ENCODE assay signal across 1 cellular context in the genomic region with DNA sequence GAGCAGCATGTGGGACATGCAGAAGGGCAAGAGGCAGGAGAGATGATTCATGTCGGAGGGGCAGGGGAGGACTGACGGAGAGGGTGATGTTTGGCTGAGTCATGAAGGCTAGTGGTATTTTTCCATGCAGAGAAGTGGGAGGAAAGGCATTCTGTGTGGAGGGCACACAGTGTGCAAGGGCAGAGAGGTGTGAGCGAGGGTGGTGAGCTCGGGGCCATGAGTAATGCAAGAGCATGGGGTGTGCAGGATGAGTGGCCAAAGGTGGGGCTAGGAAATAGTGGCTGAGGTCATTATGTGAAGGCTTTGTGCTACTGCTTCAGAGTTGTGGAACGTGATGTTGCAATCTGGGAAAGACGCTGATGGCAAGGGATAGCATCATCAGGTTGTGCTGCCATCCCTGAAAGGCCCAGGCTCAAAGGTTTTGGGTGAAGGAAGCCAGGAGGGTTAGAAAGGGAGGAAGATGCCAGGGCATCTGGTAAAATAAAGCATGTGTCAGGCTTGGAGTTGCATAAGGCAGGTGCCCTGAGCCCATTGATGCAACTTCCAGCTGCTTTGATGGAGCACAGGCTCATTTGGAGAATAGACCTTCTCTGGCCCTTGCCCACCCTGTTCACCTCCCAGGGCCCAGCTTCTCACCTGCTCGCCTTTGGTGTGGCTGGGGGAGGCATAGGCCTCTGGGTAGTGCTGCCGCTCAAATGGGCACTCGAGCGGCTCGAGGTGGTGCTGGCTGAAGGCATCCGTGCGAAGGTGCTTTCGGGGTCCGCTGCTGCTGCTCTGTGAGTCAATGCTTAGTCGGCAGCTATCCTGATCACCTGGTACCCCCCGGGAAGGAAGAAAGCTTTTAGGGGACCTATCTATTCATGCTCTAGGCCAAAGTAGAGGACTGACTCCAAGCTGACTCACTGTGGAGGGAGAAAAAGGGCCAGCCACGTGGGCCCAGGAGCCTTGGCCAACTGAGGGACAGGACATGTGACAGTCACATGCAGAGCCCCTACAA.
TF ChIP-seq lines count a peak whose summit lies in the region.

No MANE protein-coding gene starts in this region.

TF ChIP-seq in HepG2, 621 proteins besides CTCF, POLR2A, EP300 and RAD21 (continued from another document and continues in another):
- no peak for TF ChIP-seq FOXP1 (IDR thresholded peaks at IDR 0.05)
- TF ChIP-seq FOXP1 (CRISPR knock-in tag; IDR thresholded peaks at IDR 0.05), result peak; percentile 54; the same call in 1 of the 2 replicates
- TF ChIP-seq, protein P1, sequence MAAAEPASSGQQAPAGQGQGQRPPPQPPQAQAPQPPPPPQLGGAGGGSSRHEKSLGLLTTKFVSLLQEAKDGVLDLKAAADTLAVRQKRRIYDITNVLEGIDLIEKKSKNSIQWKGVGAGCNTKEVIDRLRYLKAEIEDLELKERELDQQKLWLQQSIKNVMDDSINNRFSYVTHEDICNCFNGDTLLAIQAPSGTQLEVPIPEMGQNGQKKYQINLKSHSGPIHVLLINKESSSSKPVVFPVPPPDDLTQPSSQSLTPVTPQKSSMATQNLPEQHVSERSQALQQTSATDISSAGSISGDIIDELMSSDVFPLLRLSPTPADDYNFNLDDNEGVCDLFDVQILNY (CRISPR knock-in tag; conservative IDR thresholded peaks at IDR 0.05), result no peak
- TF ChIP-seq ETV6 (CRISPR knock-in tag; conservative IDR thresholded peaks at IDR 0.05), result no peak
- TF ChIP-seq HMG20A (CRISPR knock-in tag; IDR thresholded peaks at IDR 0.05; ENCODE audit: borderline replicate concordance), result peak; percentile 88; the same call in 1 of the 2 replicates
- TF ChIP-seq TARDBP (CRISPR knock-in tag; IDR thresholded peaks at IDR 0.05), result 0 out of 2 replicates have a peak, but pooled peaks have one; percentile 31
- TF ChIP-seq TP53 (CRISPR knock-in tag; conservative IDR thresholded peaks at IDR 0.05), result no peak
- TF ChIP-seq ZNF629 (CRISPR knock-in tag; conservative IDR thresholded peaks at IDR 0.05), result no peak
- TF ChIP-seq, protein P2, sequence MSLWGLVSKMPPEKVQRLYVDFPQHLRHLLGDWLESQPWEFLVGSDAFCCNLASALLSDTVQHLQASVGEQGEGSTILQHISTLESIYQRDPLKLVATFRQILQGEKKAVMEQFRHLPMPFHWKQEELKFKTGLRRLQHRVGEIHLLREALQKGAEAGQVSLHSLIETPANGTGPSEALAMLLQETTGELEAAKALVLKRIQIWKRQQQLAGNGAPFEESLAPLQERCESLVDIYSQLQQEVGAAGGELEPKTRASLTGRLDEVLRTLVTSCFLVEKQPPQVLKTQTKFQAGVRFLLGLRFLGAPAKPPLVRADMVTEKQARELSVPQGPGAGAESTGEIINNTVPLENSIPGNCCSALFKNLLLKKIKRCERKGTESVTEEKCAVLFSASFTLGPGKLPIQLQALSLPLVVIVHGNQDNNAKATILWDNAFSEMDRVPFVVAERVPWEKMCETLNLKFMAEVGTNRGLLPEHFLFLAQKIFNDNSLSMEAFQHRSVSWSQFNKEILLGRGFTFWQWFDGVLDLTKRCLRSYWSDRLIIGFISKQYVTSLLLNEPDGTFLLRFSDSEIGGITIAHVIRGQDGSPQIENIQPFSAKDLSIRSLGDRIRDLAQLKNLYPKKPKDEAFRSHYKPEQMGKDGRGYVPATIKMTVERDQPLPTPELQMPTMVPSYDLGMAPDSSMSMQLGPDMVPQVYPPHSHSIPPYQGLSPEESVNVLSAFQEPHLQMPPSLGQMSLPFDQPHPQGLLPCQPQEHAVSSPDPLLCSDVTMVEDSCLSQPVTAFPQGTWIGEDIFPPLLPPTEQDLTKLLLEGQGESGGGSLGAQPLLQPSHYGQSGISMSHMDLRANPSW (CRISPR knock-in tag; IDR thresholded peaks at IDR 0.05; ENCODE audit: borderline replicate concordance), result no peak
- no peak for TF ChIP-seq ONECUT2 (CRISPR knock-in tag; IDR thresholded peaks at IDR 0.05)
- no peak for TF ChIP-seq ZSCAN31 (CRISPR knock-in tag; IDR thresholded peaks at IDR 0.05; ENCODE audit: low read depth)
- peak; percentile 44; the same call in 1 of the 2 replicates for TF ChIP-seq GABPB1 (CRISPR knock-in tag; IDR thresholded peaks at IDR 0.05)
- no peak for TF ChIP-seq RFXANK (CRISPR knock-in tag; IDR thresholded peaks at IDR 0.05)
- no peak for TF ChIP-seq ZNF850 (CRISPR knock-in tag; conservative IDR thresholded peaks at IDR 0.05)
- no peak for TF ChIP-seq POLR2G (IDR thresholded peaks at IDR 0.05; ENCODE audit: low read depth, low read length)
- TF ChIP-seq KLF16 (CRISPR knock-in tag; IDR thresholded peaks at IDR 0.05), result peak in 1 of 2 experiments; percentile 62; a peak in 1 of 4 replicates
- no peak for TF ChIP-seq RARG (CRISPR knock-in tag; IDR thresholded peaks at IDR 0.05; ENCODE audit: low read depth)
- TF ChIP-seq, protein P3, sequence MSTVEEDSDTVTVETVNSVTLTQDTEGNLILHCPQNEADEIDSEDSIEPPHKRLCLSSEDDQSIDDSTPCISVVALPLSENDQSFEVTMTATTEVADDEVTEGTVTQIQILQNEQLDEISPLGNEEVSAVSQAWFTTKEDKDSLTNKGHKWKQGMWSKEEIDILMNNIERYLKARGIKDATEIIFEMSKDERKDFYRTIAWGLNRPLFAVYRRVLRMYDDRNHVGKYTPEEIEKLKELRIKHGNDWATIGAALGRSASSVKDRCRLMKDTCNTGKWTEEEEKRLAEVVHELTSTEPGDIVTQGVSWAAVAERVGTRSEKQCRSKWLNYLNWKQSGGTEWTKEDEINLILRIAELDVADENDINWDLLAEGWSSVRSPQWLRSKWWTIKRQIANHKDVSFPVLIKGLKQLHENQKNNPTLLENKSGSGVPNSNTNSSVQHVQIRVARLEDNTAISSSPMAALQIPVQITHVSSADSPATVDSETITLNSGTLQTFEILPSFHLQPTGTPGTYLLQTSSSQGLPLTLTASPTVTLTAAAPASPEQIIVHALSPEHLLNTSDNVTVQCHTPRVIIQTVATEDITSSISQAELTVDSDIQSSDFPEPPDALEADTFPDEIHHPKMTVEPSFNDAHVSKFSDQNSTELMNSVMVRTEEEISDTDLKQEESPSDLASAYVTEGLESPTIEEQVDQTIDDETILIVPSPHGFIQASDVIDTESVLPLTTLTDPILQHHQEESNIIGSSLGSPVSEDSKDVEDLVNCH (CRISPR knock-in tag; IDR thresholded peaks at IDR 0.05), result no peak
- TF ChIP-seq, protein P4, sequence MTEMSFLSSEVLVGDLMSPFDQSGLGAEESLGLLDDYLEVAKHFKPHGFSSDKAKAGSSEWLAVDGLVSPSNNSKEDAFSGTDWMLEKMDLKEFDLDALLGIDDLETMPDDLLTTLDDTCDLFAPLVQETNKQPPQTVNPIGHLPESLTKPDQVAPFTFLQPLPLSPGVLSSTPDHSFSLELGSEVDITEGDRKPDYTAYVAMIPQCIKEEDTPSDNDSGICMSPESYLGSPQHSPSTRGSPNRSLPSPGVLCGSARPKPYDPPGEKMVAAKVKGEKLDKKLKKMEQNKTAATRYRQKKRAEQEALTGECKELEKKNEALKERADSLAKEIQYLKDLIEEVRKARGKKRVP (CRISPR knock-in tag; IDR thresholded peaks at IDR 0.05), result no peak; a peak in 2 of 4 replicates
- TF ChIP-seq ZNF30 (CRISPR knock-in tag; IDR thresholded peaks at IDR 0.05), result no peak
- TF ChIP-seq ZNF841 (CRISPR knock-in tag; IDR thresholded peaks at IDR 0.05; ENCODE audit: borderline replicate concordance), result no peak
- TF ChIP-seq, protein P5, sequence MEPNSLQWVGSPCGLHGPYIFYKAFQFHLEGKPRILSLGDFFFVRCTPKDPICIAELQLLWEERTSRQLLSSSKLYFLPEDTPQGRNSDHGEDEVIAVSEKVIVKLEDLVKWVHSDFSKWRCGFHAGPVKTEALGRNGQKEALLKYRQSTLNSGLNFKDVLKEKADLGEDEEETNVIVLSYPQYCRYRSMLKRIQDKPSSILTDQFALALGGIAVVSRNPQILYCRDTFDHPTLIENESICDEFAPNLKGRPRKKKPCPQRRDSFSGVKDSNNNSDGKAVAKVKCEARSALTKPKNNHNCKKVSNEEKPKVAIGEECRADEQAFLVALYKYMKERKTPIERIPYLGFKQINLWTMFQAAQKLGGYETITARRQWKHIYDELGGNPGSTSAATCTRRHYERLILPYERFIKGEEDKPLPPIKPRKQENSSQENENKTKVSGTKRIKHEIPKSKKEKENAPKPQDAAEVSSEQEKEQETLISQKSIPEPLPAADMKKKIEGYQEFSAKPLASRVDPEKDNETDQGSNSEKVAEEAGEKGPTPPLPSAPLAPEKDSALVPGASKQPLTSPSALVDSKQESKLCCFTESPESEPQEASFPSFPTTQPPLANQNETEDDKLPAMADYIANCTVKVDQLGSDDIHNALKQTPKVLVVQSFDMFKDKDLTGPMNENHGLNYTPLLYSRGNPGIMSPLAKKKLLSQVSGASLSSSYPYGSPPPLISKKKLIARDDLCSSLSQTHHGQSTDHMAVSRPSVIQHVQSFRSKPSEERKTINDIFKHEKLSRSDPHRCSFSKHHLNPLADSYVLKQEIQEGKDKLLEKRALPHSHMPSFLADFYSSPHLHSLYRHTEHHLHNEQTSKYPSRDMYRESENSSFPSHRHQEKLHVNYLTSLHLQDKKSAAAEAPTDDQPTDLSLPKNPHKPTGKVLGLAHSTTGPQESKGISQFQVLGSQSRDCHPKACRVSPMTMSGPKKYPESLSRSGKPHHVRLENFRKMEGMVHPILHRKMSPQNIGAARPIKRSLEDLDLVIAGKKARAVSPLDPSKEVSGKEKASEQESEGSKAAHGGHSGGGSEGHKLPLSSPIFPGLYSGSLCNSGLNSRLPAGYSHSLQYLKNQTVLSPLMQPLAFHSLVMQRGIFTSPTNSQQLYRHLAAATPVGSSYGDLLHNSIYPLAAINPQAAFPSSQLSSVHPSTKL (CRISPR knock-in tag; IDR thresholded peaks at IDR 0.05), result peak; percentile 84
- TF ChIP-seq, protein P6, sequence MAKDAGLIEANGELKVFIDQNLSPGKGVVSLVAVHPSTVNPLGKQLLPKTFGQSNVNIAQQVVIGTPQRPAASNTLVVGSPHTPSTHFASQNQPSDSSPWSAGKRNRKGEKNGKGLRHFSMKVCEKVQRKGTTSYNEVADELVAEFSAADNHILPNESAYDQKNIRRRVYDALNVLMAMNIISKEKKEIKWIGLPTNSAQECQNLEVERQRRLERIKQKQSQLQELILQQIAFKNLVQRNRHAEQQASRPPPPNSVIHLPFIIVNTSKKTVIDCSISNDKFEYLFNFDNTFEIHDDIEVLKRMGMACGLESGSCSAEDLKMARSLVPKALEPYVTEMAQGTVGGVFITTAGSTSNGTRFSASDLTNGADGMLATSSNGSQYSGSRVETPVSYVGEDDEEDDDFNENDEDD (CRISPR knock-in tag; IDR thresholded peaks at IDR 0.05; ENCODE audit: borderline replicate concordance), result no peak
- TF ChIP-seq MED8 (CRISPR knock-in tag; IDR thresholded peaks at IDR 0.05; ENCODE audit: insufficient replicate concordance), result no peak
- TF ChIP-seq DR1 (CRISPR knock-in tag; IDR thresholded peaks at IDR 0.05), result no peak
- TF ChIP-seq ZNF746 (CRISPR knock-in tag; IDR thresholded peaks at IDR 0.05), result peak; percentile 79
- TF ChIP-seq, protein P7, sequence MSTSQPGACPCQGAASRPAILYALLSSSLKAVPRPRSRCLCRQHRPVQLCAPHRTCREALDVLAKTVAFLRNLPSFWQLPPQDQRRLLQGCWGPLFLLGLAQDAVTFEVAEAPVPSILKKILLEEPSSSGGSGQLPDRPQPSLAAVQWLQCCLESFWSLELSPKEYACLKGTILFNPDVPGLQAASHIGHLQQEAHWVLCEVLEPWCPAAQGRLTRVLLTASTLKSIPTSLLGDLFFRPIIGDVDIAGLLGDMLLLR (CRISPR knock-in tag; IDR thresholded peaks at IDR 0.05), result no peak
- no peak for TF ChIP-seq ZNF264 (CRISPR knock-in tag; IDR thresholded peaks at IDR 0.05)
- TF ChIP-seq CREB1 (IDR thresholded peaks at IDR 0.05), result peak; percentile 64; the same call in 1 of the 2 replicates
- no peak; the same call in none of the 2 replicates for TF ChIP-seq CREB1 (CRISPR knock-in tag; IDR thresholded peaks at IDR 0.05)
- no peak for TF ChIP-seq ZNF530 (CRISPR knock-in tag; IDR thresholded peaks at IDR 0.05; ENCODE audit: low read depth)
- TF ChIP-seq JDP2 (CRISPR knock-in tag; IDR thresholded peaks at IDR 0.05; ENCODE audit: borderline replicate concordance), result no peak
- TF ChIP-seq, protein P8, sequence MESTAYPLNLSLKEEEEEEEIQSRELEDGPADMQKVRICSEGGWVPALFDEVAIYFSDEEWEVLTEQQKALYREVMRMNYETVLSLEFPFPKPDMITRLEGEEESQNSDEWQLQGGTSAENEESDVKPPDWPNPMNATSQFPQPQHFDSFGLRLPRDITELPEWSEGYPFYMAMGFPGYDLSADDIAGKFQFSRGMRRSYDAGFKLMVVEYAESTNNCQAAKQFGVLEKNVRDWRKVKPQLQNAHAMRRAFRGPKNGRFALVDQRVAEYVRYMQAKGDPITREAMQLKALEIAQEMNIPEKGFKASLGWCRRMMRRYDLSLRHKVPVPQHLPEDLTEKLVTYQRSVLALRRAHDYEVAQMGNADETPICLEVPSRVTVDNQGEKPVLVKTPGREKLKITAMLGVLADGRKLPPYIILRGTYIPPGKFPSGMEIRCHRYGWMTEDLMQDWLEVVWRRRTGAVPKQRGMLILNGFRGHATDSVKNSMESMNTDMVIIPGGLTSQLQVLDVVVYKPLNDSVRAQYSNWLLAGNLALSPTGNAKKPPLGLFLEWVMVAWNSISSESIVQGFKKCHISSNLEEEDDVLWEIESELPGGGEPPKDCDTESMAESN (CRISPR knock-in tag; conservative IDR thresholded peaks at IDR 0.05), result no peak
- TF ChIP-seq ZNF350 (CRISPR knock-in tag; IDR thresholded peaks at IDR 0.05; ENCODE audit: borderline replicate concordance, low read depth), result peak; percentile 54; the same call in 1 of the 2 replicates
- 0 out of 2 replicates have a peak, but pooled peaks have one; percentile 19 for TF ChIP-seq ZNF441 (CRISPR knock-in tag; IDR thresholded peaks at IDR 0.05; ENCODE audit: borderline replicate concordance)
- TF ChIP-seq KDM3A (CRISPR knock-in tag; IDR thresholded peaks at IDR 0.05; ENCODE audit: low read depth), result 0 out of 2 replicates have a peak, but pooled peaks have one; percentile 13
- TF ChIP-seq MEIS1 (CRISPR knock-in tag; IDR thresholded peaks at IDR 0.05; ENCODE audit: borderline replicate concordance), result no peak
- no peak for TF ChIP-seq HMG20B (CRISPR knock-in tag; conservative IDR thresholded peaks at IDR 0.05)
- TF ChIP-seq, protein P9, sequence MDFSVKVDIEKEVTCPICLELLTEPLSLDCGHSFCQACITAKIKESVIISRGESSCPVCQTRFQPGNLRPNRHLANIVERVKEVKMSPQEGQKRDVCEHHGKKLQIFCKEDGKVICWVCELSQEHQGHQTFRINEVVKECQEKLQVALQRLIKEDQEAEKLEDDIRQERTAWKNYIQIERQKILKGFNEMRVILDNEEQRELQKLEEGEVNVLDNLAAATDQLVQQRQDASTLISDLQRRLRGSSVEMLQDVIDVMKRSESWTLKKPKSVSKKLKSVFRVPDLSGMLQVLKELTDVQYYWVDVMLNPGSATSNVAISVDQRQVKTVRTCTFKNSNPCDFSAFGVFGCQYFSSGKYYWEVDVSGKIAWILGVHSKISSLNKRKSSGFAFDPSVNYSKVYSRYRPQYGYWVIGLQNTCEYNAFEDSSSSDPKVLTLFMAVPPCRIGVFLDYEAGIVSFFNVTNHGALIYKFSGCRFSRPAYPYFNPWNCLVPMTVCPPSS (IDR thresholded peaks at IDR 0.05), result no peak
- TF ChIP-seq ZNF75D (CRISPR knock-in tag; IDR thresholded peaks at IDR 0.05; ENCODE audit: borderline replicate concordance), result no peak
- TF ChIP-seq PHF21A (CRISPR knock-in tag; IDR thresholded peaks at IDR 0.05), result peak; percentile 30; the same call in 1 of the 2 replicates
- TF ChIP-seq ZNF552 (CRISPR knock-in tag; IDR thresholded peaks at IDR 0.05; ENCODE audit: borderline replicate concordance), result no peak
